In the genomic region with DNA sequence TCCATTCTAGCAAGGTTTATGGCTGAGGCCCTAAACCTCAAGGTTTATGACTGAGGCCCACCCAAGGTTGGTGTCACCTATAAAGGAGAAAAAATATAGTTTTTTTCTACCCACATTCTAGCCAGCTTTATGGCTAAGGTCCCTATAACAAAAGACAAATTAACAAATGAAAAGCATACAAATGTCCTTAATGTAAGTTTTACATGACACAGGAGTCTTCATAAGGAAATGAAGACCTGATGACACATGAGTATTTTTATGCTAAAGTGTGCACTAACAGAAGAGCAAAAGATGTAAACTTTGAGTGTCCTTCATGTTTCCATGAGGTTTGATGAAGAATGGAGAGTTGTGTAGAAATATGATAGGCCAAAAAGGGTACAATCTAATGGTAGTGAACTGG, we compare ENCODE assay signal across 1 cellular context.
TF ChIP-seq lines count a peak whose summit lies in the region.

No MANE protein-coding gene starts in this region.

TF ChIP-seq in WTC11, 78 proteins besides CTCF, POLR2A, EP300 and RAD21 (continued from another document):
- TF ChIP-seq, protein P1, sequence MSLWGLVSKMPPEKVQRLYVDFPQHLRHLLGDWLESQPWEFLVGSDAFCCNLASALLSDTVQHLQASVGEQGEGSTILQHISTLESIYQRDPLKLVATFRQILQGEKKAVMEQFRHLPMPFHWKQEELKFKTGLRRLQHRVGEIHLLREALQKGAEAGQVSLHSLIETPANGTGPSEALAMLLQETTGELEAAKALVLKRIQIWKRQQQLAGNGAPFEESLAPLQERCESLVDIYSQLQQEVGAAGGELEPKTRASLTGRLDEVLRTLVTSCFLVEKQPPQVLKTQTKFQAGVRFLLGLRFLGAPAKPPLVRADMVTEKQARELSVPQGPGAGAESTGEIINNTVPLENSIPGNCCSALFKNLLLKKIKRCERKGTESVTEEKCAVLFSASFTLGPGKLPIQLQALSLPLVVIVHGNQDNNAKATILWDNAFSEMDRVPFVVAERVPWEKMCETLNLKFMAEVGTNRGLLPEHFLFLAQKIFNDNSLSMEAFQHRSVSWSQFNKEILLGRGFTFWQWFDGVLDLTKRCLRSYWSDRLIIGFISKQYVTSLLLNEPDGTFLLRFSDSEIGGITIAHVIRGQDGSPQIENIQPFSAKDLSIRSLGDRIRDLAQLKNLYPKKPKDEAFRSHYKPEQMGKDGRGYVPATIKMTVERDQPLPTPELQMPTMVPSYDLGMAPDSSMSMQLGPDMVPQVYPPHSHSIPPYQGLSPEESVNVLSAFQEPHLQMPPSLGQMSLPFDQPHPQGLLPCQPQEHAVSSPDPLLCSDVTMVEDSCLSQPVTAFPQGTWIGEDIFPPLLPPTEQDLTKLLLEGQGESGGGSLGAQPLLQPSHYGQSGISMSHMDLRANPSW (CRISPR knock-in tag; conservative IDR thresholded peaks at IDR 0.05; ENCODE audit: low read depth), result no peak
- TF ChIP-seq, protein P2, sequence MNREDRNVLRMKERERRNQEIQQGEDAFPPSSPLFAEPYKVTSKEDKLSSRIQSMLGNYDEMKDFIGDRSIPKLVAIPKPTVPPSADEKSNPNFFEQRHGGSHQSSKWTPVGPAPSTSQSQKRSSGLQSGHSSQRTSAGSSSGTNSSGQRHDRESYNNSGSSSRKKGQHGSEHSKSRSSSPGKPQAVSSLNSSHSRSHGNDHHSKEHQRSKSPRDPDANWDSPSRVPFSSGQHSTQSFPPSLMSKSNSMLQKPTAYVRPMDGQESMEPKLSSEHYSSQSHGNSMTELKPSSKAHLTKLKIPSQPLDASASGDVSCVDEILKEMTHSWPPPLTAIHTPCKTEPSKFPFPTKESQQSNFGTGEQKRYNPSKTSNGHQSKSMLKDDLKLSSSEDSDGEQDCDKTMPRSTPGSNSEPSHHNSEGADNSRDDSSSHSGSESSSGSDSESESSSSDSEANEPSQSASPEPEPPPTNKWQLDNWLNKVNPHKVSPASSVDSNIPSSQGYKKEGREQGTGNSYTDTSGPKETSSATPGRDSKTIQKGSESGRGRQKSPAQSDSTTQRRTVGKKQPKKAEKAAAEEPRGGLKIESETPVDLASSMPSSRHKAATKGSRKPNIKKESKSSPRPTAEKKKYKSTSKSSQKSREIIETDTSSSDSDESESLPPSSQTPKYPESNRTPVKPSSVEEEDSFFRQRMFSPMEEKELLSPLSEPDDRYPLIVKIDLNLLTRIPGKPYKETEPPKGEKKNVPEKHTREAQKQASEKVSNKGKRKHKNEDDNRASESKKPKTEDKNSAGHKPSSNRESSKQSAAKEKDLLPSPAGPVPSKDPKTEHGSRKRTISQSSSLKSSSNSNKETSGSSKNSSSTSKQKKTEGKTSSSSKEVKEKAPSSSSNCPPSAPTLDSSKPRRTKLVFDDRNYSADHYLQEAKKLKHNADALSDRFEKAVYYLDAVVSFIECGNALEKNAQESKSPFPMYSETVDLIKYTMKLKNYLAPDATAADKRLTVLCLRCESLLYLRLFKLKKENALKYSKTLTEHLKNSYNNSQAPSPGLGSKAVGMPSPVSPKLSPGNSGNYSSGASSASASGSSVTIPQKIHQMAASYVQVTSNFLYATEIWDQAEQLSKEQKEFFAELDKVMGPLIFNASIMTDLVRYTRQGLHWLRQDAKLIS (CRISPR knock-in tag; IDR thresholded peaks at IDR 0.05; ENCODE audit: borderline replicate concordance), result no peak
- TF ChIP-seq, protein P3, sequence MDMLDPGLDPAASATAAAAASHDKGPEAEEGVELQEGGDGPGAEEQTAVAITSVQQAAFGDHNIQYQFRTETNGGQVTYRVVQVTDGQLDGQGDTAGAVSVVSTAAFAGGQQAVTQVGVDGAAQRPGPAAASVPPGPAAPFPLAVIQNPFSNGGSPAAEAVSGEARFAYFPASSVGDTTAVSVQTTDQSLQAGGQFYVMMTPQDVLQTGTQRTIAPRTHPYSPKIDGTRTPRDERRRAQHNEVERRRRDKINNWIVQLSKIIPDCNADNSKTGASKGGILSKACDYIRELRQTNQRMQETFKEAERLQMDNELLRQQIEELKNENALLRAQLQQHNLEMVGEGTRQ (CRISPR knock-in tag; IDR thresholded peaks at IDR 0.05), result no peak
- TF ChIP-seq RORB (CRISPR knock-in tag; IDR thresholded peaks at IDR 0.05) (no peak), HMGA2 (CRISPR knock-in tag; IDR thresholded peaks at IDR 0.05) (no peak), JUN (CRISPR knock-in tag; IDR thresholded peaks at IDR 0.05) (no peak)
- TF ChIP-seq, protein P4, sequence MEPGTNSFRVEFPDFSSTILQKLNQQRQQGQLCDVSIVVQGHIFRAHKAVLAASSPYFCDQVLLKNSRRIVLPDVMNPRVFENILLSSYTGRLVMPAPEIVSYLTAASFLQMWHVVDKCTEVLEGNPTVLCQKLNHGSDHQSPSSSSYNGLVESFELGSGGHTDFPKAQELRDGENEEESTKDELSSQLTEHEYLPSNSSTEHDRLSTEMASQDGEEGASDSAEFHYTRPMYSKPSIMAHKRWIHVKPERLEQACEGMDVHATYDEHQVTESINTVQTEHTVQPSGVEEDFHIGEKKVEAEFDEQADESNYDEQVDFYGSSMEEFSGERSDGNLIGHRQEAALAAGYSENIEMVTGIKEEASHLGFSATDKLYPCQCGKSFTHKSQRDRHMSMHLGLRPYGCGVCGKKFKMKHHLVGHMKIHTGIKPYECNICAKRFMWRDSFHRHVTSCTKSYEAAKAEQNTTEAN (CRISPR knock-in tag; IDR thresholded peaks at IDR 0.05), result no peak
- TF ChIP-seq, protein P5, sequence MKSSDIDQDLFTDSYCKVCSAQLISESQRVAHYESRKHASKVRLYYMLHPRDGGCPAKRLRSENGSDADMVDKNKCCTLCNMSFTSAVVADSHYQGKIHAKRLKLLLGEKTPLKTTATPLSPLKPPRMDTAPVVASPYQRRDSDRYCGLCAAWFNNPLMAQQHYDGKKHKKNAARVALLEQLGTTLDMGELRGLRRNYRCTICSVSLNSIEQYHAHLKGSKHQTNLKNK (CRISPR knock-in tag; IDR thresholded peaks at IDR 0.05), result no peak
- TF ChIP-seq, protein P6, sequence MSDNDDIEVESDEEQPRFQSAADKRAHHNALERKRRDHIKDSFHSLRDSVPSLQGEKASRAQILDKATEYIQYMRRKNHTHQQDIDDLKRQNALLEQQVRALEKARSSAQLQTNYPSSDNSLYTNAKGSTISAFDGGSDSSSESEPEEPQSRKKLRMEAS (CRISPR knock-in tag; IDR thresholded peaks at IDR 0.05), result no peak
